Comparison of ENCODE assay signal across 1 cellular context in genomic region chr3:72144773-72145505, GRCh38.
TF ChIP-seq lines count a peak whose summit lies in the region.

No MANE protein-coding gene starts in this region.

TF ChIP-seq in HepG2, 621 proteins besides CTCF, POLR2A, EP300 and RAD21 (continued from another document and continues in another):
- TF ChIP-seq ZHX2 (IDR thresholded peaks at IDR 0.05; ENCODE audit: low read depth): no peak
- TF ChIP-seq ZHX2 (CRISPR knock-in tag; IDR thresholded peaks at IDR 0.05; ENCODE audit: borderline replicate concordance): no peak
- peak; percentile 63; the same call in 1 of the 2 replicates for TF ChIP-seq BCL6 (CRISPR knock-in tag; IDR thresholded peaks at IDR 0.05)
- no peak for TF ChIP-seq HOXA7 (CRISPR knock-in tag; IDR thresholded peaks at IDR 0.05)
- TF ChIP-seq HMGXB3 (CRISPR knock-in tag; IDR thresholded peaks at IDR 0.05; ENCODE audit: borderline replicate concordance): no peak
- peak; percentile 70; the same call in 1 of the 2 replicates for TF ChIP-seq FOXP4 (CRISPR knock-in tag; IDR thresholded peaks at IDR 0.05)
- TF ChIP-seq THRA (CRISPR knock-in tag; IDR thresholded peaks at IDR 0.05; ENCODE audit: borderline replicate concordance): peak; percentile 66; the same call in 1 of the 2 replicates
- peak; percentile 50; the same call in 1 of the 2 replicates for TF ChIP-seq SIX4 (CRISPR knock-in tag; IDR thresholded peaks at IDR 0.05)
- no peak for TF ChIP-seq ZSCAN21 (CRISPR knock-in tag; IDR thresholded peaks at IDR 0.05; ENCODE audit: borderline replicate concordance)
- TF ChIP-seq MLX (CRISPR knock-in tag; IDR thresholded peaks at IDR 0.05): peak; percentile 49; the same call in 1 of the 2 replicates
- TF ChIP-seq ZSCAN30 (CRISPR knock-in tag; IDR thresholded peaks at IDR 0.05): no peak
- no peak for TF ChIP-seq RBM39 (IDR thresholded peaks at IDR 0.05; ENCODE audit: low read depth, low read length, poor library complexity, severe bottlenecking)
- TF ChIP-seq ETV6 (CRISPR knock-in tag; conservative IDR thresholded peaks at IDR 0.05): no peak
- no peak for TF ChIP-seq IRF2 (CRISPR knock-in tag; IDR thresholded peaks at IDR 0.05)
- TF ChIP-seq HMGA1 (CRISPR knock-in tag; conservative IDR thresholded peaks at IDR 0.05): no peak
- no peak for TF ChIP-seq PHF20 (CRISPR knock-in tag; IDR thresholded peaks at IDR 0.05)
- TF ChIP-seq ARNTL (CRISPR knock-in tag; IDR thresholded peaks at IDR 0.05): 0 out of 2 replicates have a peak, but pooled peaks have one; percentile 33
- 0 out of 2 replicates have a peak, but pooled peaks have one; percentile 69 for TF ChIP-seq ZNF761 (CRISPR knock-in tag; conservative IDR thresholded peaks at IDR 0.05)
- no peak for TF ChIP-seq NFE2 (CRISPR knock-in tag; IDR thresholded peaks at IDR 0.05)
- TF ChIP-seq MAZ (IDR thresholded peaks at IDR 0.05; ENCODE audit: borderline replicate concordance, low read depth, low read length): no peak
- TF ChIP-seq MAZ (CRISPR knock-in tag; IDR thresholded peaks at IDR 0.05; ENCODE audit: low read depth): no peak
- no peak for TF ChIP-seq ZFAT (CRISPR knock-in tag; conservative IDR thresholded peaks at IDR 0.05)
- TF ChIP-seq ZMYM2 (CRISPR knock-in tag; IDR thresholded peaks at IDR 0.05): peak; percentile 92
- no peak for TF ChIP-seq ZNF879 (CRISPR knock-in tag; IDR thresholded peaks at IDR 0.05)
- TF ChIP-seq HBP1 (CRISPR knock-in tag; IDR thresholded peaks at IDR 0.05; ENCODE audit: low read depth): no peak
- no peak for TF ChIP-seq SMAD9 (CRISPR knock-in tag; IDR thresholded peaks at IDR 0.05)
- no peak for TF ChIP-seq MTA3 (CRISPR knock-in tag; IDR thresholded peaks at IDR 0.05)
- TF ChIP-seq MIER2 (CRISPR knock-in tag; IDR thresholded peaks at IDR 0.05): 0 out of 2 replicates have a peak, but pooled peaks have one; percentile 27
- no peak for TF ChIP-seq ARHGAP35 (CRISPR knock-in tag; IDR thresholded peaks at IDR 0.05; ENCODE audit: borderline replicate concordance)
- TF ChIP-seq ZNF496 (CRISPR knock-in tag; IDR thresholded peaks at IDR 0.05; ENCODE audit: insufficient replicate concordance): no peak
- TF ChIP-seq TP53 (CRISPR knock-in tag; conservative IDR thresholded peaks at IDR 0.05): no peak
- no peak for TF ChIP-seq NR3C1 (CRISPR knock-in tag; IDR thresholded peaks at IDR 0.05)
- TF ChIP-seq, protein P1, sequence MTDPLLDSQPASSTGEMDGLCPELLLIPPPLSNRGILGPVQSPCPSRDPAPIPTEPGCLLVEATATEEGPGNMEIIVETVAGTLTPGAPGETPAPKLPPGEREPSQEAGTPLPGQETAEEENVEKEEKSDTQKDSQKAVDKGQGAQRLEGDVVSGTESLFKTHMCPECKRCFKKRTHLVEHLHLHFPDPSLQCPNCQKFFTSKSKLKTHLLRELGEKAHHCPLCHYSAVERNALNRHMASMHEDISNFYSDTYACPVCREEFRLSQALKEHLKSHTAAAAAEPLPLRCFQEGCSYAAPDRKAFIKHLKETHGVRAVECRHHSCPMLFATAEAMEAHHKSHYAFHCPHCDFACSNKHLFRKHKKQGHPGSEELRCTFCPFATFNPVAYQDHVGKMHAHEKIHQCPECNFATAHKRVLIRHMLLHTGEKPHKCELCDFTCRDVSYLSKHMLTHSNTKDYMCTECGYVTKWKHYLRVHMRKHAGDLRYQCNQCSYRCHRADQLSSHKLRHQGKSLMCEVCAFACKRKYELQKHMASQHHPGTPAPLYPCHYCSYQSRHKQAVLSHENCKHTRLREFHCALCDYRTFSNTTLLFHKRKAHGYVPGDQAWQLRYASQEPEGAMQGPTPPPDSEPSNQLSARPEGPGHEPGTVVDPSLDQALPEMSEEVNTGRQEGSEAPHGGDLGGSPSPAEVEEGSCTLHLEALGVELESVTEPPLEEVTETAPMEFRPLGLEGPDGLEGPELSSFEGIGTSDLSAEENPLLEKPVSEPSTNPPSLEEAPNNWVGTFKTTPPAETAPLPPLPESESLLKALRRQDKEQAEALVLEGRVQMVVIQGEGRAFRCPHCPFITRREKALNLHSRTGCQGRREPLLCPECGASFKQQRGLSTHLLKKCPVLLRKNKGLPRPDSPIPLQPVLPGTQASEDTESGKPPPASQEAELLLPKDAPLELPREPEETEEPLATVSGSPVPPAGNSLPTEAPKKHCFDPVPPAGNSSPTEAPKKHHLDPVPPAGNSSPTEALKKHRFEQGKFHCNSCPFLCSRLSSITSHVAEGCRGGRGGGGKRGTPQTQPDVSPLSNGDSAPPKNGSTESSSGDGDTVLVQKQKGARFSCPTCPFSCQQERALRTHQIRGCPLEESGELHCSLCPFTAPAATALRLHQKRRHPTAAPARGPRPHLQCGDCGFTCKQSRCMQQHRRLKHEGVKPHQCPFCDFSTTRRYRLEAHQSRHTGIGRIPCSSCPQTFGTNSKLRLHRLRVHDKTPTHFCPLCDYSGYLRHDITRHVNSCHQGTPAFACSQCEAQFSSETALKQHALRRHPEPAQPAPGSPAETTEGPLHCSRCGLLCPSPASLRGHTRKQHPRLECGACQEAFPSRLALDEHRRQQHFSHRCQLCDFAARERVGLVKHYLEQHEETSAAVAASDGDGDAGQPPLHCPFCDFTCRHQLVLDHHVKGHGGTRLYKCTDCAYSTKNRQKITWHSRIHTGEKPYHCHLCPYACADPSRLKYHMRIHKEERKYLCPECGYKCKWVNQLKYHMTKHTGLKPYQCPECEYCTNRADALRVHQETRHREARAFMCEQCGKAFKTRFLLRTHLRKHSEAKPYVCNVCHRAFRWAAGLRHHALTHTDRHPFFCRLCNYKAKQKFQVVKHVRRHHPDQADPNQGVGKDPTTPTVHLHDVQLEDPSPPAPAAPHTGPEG (CRISPR knock-in tag; IDR thresholded peaks at IDR 0.05): no peak
- TF ChIP-seq, protein P2, sequence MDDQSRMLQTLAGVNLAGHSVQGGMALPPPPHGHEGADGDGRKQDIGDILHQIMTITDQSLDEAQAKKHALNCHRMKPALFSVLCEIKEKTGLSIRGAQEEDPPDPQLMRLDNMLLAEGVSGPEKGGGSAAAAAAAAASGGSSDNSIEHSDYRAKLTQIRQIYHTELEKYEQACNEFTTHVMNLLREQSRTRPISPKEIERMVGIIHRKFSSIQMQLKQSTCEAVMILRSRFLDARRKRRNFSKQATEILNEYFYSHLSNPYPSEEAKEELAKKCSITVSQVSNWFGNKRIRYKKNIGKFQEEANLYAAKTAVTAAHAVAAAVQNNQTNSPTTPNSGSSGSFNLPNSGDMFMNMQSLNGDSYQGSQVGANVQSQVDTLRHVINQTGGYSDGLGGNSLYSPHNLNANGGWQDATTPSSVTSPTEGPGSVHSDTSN (CRISPR knock-in tag; IDR thresholded peaks at IDR 0.05; ENCODE audit: borderline replicate concordance): no peak
- TF ChIP-seq TMF1 (CRISPR knock-in tag; IDR thresholded peaks at IDR 0.05; ENCODE audit: low read depth): no peak
- no peak for TF ChIP-seq ZMAT3 (CRISPR knock-in tag; conservative IDR thresholded peaks at IDR 0.05)
- no peak for TF ChIP-seq ZNF780A (CRISPR knock-in tag; IDR thresholded peaks at IDR 0.05)
- peak; percentile 61; the same call in 1 of the 2 replicates for TF ChIP-seq ZC3H13 (CRISPR knock-in tag; IDR thresholded peaks at IDR 0.05)
